1 cellular context compared by ENCODE assay signal in genomic region chr4:12431259-12431658, GRCh38.
TF ChIP-seq lines count a peak whose summit lies in the region.

No MANE protein-coding gene starts in this region.

TF ChIP-seq in HCT116, 20 proteins besides CTCF, POLR2A, EP300 and RAD21:
- TF ChIP-seq CBX3 (IDR thresholded peaks at IDR 0.05; ENCODE audit: low read depth) (peak; percentile 89), JUND (IDR thresholded peaks at IDR 0.05) (peak; percentile 43; the same call in 1 of the 2 replicates), YY1 (IDR thresholded peaks at IDR 0.05; ENCODE audit: extremely low read depth, insufficient replicate concordance, low read depth, low read length) (peak; percentile 11), SP1 (IDR thresholded peaks at IDR 0.05; ENCODE audit: low read depth) (peak; percentile 47), FOSL1 (IDR thresholded peaks at IDR 0.05; ENCODE audit: low read depth) (peak; percentile 65; the same call in 1 of the 2 replicates)
